In the genomic region with DNA sequence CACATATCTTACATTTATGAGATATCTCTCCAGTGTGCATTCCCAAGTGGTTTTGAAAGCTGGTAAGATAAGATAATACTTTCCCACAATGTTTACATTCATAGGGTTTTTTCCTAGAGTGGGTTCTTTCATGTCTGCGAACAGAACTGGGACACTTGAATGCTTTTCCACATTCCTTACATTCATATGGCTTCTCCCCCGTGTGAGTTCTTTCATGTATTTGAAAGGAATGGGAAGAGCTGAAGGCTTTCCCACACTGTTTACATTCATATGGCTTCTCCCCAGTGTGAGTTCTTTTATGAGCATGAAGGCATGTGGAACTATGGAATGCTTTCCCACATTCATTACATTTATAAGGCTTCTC, we compare ENCODE assay signal across 1 cellular context.
TF ChIP-seq lines count a peak whose summit lies in the region.

No MANE protein-coding gene starts in this region.

TF ChIP-seq in HepG2, 621 proteins besides CTCF, POLR2A, EP300 and RAD21 (continues in another document):
- TF ChIP-seq NR2F2 (IDR thresholded peaks at IDR 0.05; ENCODE audit: borderline replicate concordance, low read depth) (no peak), HMGA1 (CRISPR knock-in tag; conservative IDR thresholded peaks at IDR 0.05) (no peak), ZNF781 (CRISPR knock-in tag; IDR thresholded peaks at IDR 0.05; ENCODE audit: borderline replicate concordance, not compliant biosample characterization) (no peak), FOSL2 (CRISPR knock-in tag; IDR thresholded peaks at IDR 0.05) (no peak), IKZF5 (CRISPR knock-in tag; IDR thresholded peaks at IDR 0.05) (no peak), LCORL (IDR thresholded peaks at IDR 0.05) (no peak), LCORL (CRISPR knock-in tag; IDR thresholded peaks at IDR 0.05) (no peak), MNT (IDR thresholded peaks at IDR 0.05) (no peak), KLF13 (CRISPR knock-in tag; IDR thresholded peaks at IDR 0.05) (no peak), REXO4 (CRISPR knock-in tag; IDR thresholded peaks at IDR 0.05; ENCODE audit: borderline replicate concordance) (no peak), ZMAT3 (CRISPR knock-in tag; conservative IDR thresholded peaks at IDR 0.05) (no peak), ZNF75D (CRISPR knock-in tag; IDR thresholded peaks at IDR 0.05; ENCODE audit: borderline replicate concordance) (peak; percentile 97), TRAFD1 (CRISPR knock-in tag; IDR thresholded peaks at IDR 0.05; ENCODE audit: borderline replicate concordance) (no peak), RORA (CRISPR knock-in tag; IDR thresholded peaks at IDR 0.05) (no peak), ZNF788 (CRISPR knock-in tag; IDR thresholded peaks at IDR 0.05; ENCODE audit: borderline replicate concordance) (no peak), ZNF143 (CRISPR knock-in tag; IDR thresholded peaks at IDR 0.05) (no peak), ADNP (CRISPR knock-in tag; IDR thresholded peaks at IDR 0.05) (no peak), THAP7 (CRISPR knock-in tag; IDR thresholded peaks at IDR 0.05) (no peak), ZNF660 (CRISPR knock-in tag; IDR thresholded peaks at IDR 0.05; ENCODE audit: borderline replicate concordance, low read depth) (no peak), SIN3A (IDR thresholded peaks at IDR 0.05; ENCODE audit: borderline replicate concordance, low read depth, low read length) (no peak), ZNF841 (CRISPR knock-in tag; IDR thresholded peaks at IDR 0.05; ENCODE audit: borderline replicate concordance) (no peak), ZNF577 (CRISPR knock-in tag; IDR thresholded peaks at IDR 0.05; ENCODE audit: borderline replicate concordance, low read depth) (no peak), ZNF543 (CRISPR knock-in tag; IDR thresholded peaks at IDR 0.05) (no peak), ISL2 (CRISPR knock-in tag; IDR thresholded peaks at IDR 0.05) (peak; percentile 36; the same call in 1 of the 2 replicates), ZBTB40 (IDR thresholded peaks at IDR 0.05) (no peak), ZBTB40 (CRISPR knock-in tag; IDR thresholded peaks at IDR 0.05) (no peak), ZFYVE20 (CRISPR knock-in tag; IDR thresholded peaks at IDR 0.05; ENCODE audit: borderline replicate concordance, low read depth) (no peak), RAD51 (IDR thresholded peaks at IDR 0.05; ENCODE audit: borderline replicate concordance) (no peak), KLF9 (CRISPR knock-in tag; IDR thresholded peaks at IDR 0.05; ENCODE audit: low read depth) (no peak), ZNF256 (CRISPR knock-in tag; conservative IDR thresholded peaks at IDR 0.05) (no peak), HNRNPUL1 (IDR thresholded peaks at IDR 0.05; ENCODE audit: low read depth, low read length) (no peak), RFX5 (IDR thresholded peaks at IDR 0.05; ENCODE audit: low read depth, low read length) (no peak), ZNF468 (CRISPR knock-in tag; IDR thresholded peaks at IDR 0.05) (no peak), ZNF101 (CRISPR knock-in tag; IDR thresholded peaks at IDR 0.05; ENCODE audit: borderline replicate concordance, low read depth) (no peak), ZNF761 (CRISPR knock-in tag; conservative IDR thresholded peaks at IDR 0.05) (no peak), CAMTA2 (CRISPR knock-in tag; IDR thresholded peaks at IDR 0.05; ENCODE audit: borderline replicate concordance) (no peak), ZNF18 (CRISPR knock-in tag; IDR thresholded peaks at IDR 0.05; ENCODE audit: insufficient replicate concordance) (peak; percentile 64), HIC2 (CRISPR knock-in tag; IDR thresholded peaks at IDR 0.05; ENCODE audit: low read depth) (no peak)
- TF ChIP-seq, protein P1, sequence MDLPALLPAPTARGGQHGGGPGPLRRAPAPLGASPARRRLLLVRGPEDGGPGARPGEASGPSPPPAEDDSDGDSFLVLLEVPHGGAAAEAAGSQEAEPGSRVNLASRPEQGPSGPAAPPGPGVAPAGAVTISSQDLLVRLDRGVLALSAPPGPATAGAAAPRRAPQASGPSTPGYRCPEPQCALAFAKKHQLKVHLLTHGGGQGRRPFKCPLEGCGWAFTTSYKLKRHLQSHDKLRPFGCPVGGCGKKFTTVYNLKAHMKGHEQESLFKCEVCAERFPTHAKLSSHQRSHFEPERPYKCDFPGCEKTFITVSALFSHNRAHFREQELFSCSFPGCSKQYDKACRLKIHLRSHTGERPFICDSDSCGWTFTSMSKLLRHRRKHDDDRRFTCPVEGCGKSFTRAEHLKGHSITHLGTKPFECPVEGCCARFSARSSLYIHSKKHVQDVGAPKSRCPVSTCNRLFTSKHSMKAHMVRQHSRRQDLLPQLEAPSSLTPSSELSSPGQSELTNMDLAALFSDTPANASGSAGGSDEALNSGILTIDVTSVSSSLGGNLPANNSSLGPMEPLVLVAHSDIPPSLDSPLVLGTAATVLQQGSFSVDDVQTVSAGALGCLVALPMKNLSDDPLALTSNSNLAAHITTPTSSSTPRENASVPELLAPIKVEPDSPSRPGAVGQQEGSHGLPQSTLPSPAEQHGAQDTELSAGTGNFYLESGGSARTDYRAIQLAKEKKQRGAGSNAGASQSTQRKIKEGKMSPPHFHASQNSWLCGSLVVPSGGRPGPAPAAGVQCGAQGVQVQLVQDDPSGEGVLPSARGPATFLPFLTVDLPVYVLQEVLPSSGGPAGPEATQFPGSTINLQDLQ (CRISPR knock-in tag; IDR thresholded peaks at IDR 0.05) = no peak
